1 cellular context compared by ENCODE assay signal in genomic region chr14:103156733-103157411, GRCh38.
TF ChIP-seq lines count a peak whose summit lies in the region.

No MANE protein-coding gene starts in this region.

TF ChIP-seq in WTC11, 78 proteins besides CTCF, POLR2A, EP300 and RAD21 (continued from another document):
- TF ChIP-seq, protein P1, sequence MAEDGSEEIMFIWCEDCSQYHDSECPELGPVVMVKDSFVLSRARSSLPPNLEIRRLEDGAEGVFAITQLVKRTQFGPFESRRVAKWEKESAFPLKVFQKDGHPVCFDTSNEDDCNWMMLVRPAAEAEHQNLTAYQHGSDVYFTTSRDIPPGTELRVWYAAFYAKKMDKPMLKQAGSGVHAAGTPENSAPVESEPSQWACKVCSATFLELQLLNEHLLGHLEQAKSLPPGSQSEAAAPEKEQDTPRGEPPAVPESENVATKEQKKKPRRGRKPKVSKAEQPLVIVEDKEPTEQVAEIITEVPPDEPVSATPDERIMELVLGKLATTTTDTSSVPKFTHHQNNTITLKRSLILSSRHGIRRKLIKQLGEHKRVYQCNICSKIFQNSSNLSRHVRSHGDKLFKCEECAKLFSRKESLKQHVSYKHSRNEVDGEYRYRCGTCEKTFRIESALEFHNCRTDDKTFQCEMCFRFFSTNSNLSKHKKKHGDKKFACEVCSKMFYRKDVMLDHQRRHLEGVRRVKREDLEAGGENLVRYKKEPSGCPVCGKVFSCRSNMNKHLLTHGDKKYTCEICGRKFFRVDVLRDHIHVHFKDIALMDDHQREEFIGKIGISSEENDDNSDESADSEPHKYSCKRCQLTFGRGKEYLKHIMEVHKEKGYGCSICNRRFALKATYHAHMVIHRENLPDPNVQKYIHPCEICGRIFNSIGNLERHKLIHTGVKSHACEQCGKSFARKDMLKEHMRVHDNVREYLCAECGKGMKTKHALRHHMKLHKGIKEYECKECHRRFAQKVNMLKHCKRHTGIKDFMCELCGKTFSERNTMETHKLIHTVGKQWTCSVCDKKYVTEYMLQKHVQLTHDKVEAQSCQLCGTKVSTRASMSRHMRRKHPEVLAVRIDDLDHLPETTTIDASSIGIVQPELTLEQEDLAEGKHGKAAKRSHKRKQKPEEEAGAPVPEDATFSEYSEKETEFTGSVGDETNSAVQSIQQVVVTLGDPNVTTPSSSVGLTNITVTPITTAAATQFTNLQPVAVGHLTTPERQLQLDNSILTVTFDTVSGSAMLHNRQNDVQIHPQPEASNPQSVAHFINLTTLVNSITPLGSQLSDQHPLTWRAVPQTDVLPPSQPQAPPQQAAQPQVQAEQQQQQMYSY (CRISPR knock-in tag; IDR thresholded peaks at IDR 0.05), result peak; percentile 74
- TF ChIP-seq ATF1 (CRISPR knock-in tag; IDR thresholded peaks at IDR 0.05) (no peak), ZNF263 (CRISPR knock-in tag; IDR thresholded peaks at IDR 0.05; ENCODE audit: low read depth) (0 out of 2 replicates have a peak, but pooled peaks have one; percentile 25)
